Comparison of ENCODE assay signal across 18 cellular contexts in genomic region chr11:65398362-65398910, GRCh38. TPM values are rescaled to one million over a fixed set of nuclear protein-coding genes. Genes with fewer than 3 reads are reported as not detected.
DNase-seq lines count a peak whose midpoint lies in the region; ATAC-seq and TF ChIP-seq lines count a peak whose summit lies in the region.
"Had no signal": no experiment of that assay in that cellular context is flagged by ENCODE, and none has a peak within 500 bp of the region (broad histone marks: within the 10 kb centered on the region; RNA-seq: fewer than 3 reads in every experiment).

No MANE protein-coding gene starts in this region.

- no peak overlapping the region for H3K4me3 ChIP-seq in H7 (ENCODE audit: insufficient read depth, low read depth, low read length)
- no peak overlapping the region for H3K4me3 ChIP-seq in endodermal cell (ENCODE audit: low read length)
- H3K4me3 ChIP-seq: BLaER1 treated with 17β-estradiol and CSF1 and Interleukin-3, amounts not matched to agents 10 nM and 100 nM had no signal

- H3K9me3 ChIP-seq in endodermal cell (ENCODE audit: control insufficient read depth, low read length): no peaks in the 10 kb centered on the region
- H3K9me3 ChIP-seq: BLaER1 treated with 17β-estradiol and CSF1 and Interleukin-3, amounts not matched to agents 10 nM and 100 nM had no signal

- WGBS in endodermal cell (ENCODE audit: insufficient coverage in 1 of 2, insufficient read length in 1 of 2), 2 experiments: 90 to 94% methylated on average over 8 to 16 of the region's 16 CpGs

- DNase-seq in H7 (peak; percentile 58), RWPE1 (ENCODE audit: low spot score) (no peak), endodermal cell (no peak), osteocyte (ENCODE audit: extremely low spot score, unreplicated experiment) (no peak)
- DNase-seq: CD8-positive, alpha-beta T cell; GOT3; NCI-H1092; NCI-H1436 treated with DMSO at 0.1 percent for 48 hours; NCI-H2029; NCI-H446 treated with DMSO at 0.1 percent for 48 hours; NCI-H748 treated with DMSO at 0.1 percent for 48 hours; NK-92 treated with Interleukin-12 subunit alpha and Interleukin-12 subunit beta, amount 100 ng/mL, for 24 hours; Right ventricle myocardium superior had no signal

- H3K9ac ChIP-seq in endodermal cell (ENCODE audit: extremely low read depth, low read length, poor library complexity, severe bottlenecking): no peak overlapping the region

- H3K36me3 ChIP-seq in H7 (replicated peaks; ENCODE audit: control insufficient read depth, insufficient read depth, low read length): peaks cover 4% of the 10 kb centered on the region
- H3K36me3 ChIP-seq in endodermal cell (ENCODE audit: control insufficient read depth, insufficient read depth, low read length): peaks cover 14% of the 10 kb centered on the region

- H3K27ac ChIP-seq in RWPE1 (peak overlapping the region; percentile 28), endodermal cell (ENCODE audit: low read depth, low read length) (no peak overlapping the region)
- H3K27ac ChIP-seq: HL-60 had no signal

- no peaks in the 10 kb centered on the region for H3K4me1 ChIP-seq in endodermal cell (ENCODE audit: control insufficient read depth, insufficient read depth, low read length)

- no peak overlapping the region for H3K27ac Mint-ChIP-seq in endodermal cell
- H3K27ac Mint-ChIP-seq in osteocyte (ENCODE audit: unreplicated experiment): peak overlapping the region; percentile 27
- H3K27ac Mint-ChIP-seq: CD8-positive, alpha-beta T cell had no signal

- H3K4me1 Mint-ChIP-seq in endodermal cell (peaks cover 4% of the 10 kb centered on the region), osteocyte (ENCODE audit: unreplicated experiment) (peaks cover 1% of the 10 kb centered on the region)

- no peaks in the 10 kb centered on the region for H3K27me3 ChIP-seq in H7 (ENCODE audit: control insufficient read depth, insufficient read depth, low read length)
- no peaks in the 10 kb centered on the region for H3K27me3 ChIP-seq in endodermal cell (ENCODE audit: control insufficient read depth, insufficient read depth, low read length, poor library complexity, severe bottlenecking)
- H3K27me3 ChIP-seq: BLaER1 treated with 17β-estradiol and CSF1 and Interleukin-3, amounts not matched to agents 10 nM and 100 nM had no signal

- POLR2A ChIA-PET in RWPE1 (lab: Yijun Ruan, JAX; ENCODE audit: low non-redundant PET): no interaction called here

- CTCF ChIA-PET in RWPE1 (lab: Yijun Ruan, JAX): no interaction called here

- no peak for TF ChIP-seq CTCF in RWPE1 (conservative IDR thresholded peaks at IDR 0.05; ENCODE audit: low read depth)
- TF ChIP-seq CTCF in endodermal cell (conservative IDR thresholded peaks at IDR 0.05): peak; percentile 23
- TF ChIP-seq CTCF in osteocyte (IDR thresholded peaks at IDR 0.05): no peak

- no peak for ATAC-seq in SK-N-SH treated with all-trans-retinoic acid at 6 μM for 48 hours
- no peak for ATAC-seq in GM21360 (IDR thresholded peaks at IDR 0.05; ENCODE audit: unreplicated experiment)
- ATAC-seq in HG03280 (IDR thresholded peaks at IDR 0.05; ENCODE audit: unreplicated experiment): no peak
- ATAC-seq: CD8-positive, alpha-beta T cell had no signal

- no peaks in the 10 kb centered on the region for H3K27me3 Mint-ChIP-seq in endodermal cell (ENCODE audit: insufficient read depth)
- no peaks in the 10 kb centered on the region for H3K27me3 Mint-ChIP-seq in osteocyte (ENCODE audit: unreplicated experiment)

- peaks cover 36% of the 10 kb centered on the region for H3K36me3 Mint-ChIP-seq in endodermal cell (ENCODE audit: low read depth)
- peaks cover 32% of the 10 kb centered on the region for H3K36me3 Mint-ChIP-seq in osteocyte (ENCODE audit: unreplicated experiment)

- H3K9me3 Mint-ChIP-seq in endodermal cell (no peaks in the 10 kb centered on the region), osteocyte (ENCODE audit: unreplicated experiment) (no peaks in the 10 kb centered on the region)
- H3K9me3 Mint-ChIP-seq: CD8-positive, alpha-beta T cell had no signal

- H3K4me3 Mint-ChIP-seq in endodermal cell: no peak overlapping the region
- H3K4me3 Mint-ChIP-seq in osteocyte (ENCODE audit: unreplicated experiment): no peak overlapping the region
- H3K4me3 Mint-ChIP-seq: CD8-positive, alpha-beta T cell had no signal

TF ChIP-seq in SK-N-SH treated with all-trans-retinoic acid at 6 μM for 48 hours, 23 proteins besides CTCF, POLR2A, EP300 and RAD21:
- TF ChIP-seq SNAI2 (CRISPR knock-in tag; IDR thresholded peaks at IDR 0.05) (no peak), OSR1 (CRISPR knock-in tag; IDR thresholded peaks at IDR 0.05) (no peak), ARNTL (CRISPR knock-in tag; IDR thresholded peaks at IDR 0.05; ENCODE audit: borderline replicate concordance, low read depth) (no peak), ZFP30 (CRISPR knock-in tag; IDR thresholded peaks at IDR 0.05) (no peak), CREB5 (CRISPR knock-in tag; IDR thresholded peaks at IDR 0.05; ENCODE audit: low read depth) (no peak), TOX (CRISPR knock-in tag; IDR thresholded peaks at IDR 0.05; ENCODE audit: borderline replicate concordance) (no peak), CSDC2 (CRISPR knock-in tag; IDR thresholded peaks at IDR 0.05) (no peak), TSHZ2 (CRISPR knock-in tag; IDR thresholded peaks at IDR 0.05) (no peak), CSRNP3 (CRISPR knock-in tag; IDR thresholded peaks at IDR 0.05) (no peak), ZNF70 (CRISPR knock-in tag; IDR thresholded peaks at IDR 0.05) (no peak), RARB (CRISPR knock-in tag; IDR thresholded peaks at IDR 0.05) (no peak)

RNA-seq across cellular contexts. Expression of gene FRMD8, which starts 12.0 kb away (rescaled TPM):
- 24.5 and 37.1 TPM in 2 replicates for total RNA-seq in H7 (2014; rRNA removed; shearing (Covaris generic))
- total RNA-seq in endodermal cell: 10 to 100 TPM; 27.4 to 29.6 TPM
- polyA plus RNA-seq in endodermal cell (2013, experiment 1 of 2): 10.8 TPM
- polyA plus RNA-seq in endodermal cell (2013, experiment 2 of 2): 11.9 TPM
- 62.8 and 65.8 TPM in 2 replicates for total RNA-seq in osteocyte

RNA-seq across cellular contexts. Expression of gene SLC25A45, which starts 16.0 kb away (rescaled TPM):
- total RNA-seq in H7 (2014; rRNA removed; shearing (Covaris generic)): 0.73 and 0.81 TPM in 2 replicates
- total RNA-seq in endodermal cell: 1 to 10 TPM; 3.0 to 6.3 TPM
- polyA plus RNA-seq in endodermal cell (2013, experiment 1 of 2): 0.71 TPM
- 0.50 TPM for polyA plus RNA-seq in endodermal cell (2013, experiment 2 of 2)
- 9.9 and 10.8 TPM in 2 replicates for total RNA-seq in osteocyte

RNA-seq across cellular contexts. Expression of gene NEAT1, which starts 24.2 kb away (rescaled TPM):
- 6.4 and 10.6 TPM in 2 replicates for total RNA-seq in H7 (2014; rRNA removed; shearing (Covaris generic))
- total RNA-seq in endodermal cell (10 to 100 TPM; 61.3 to 85.2 TPM), osteocyte (300 and 534 TPM in 2 replicates)
- 21.0 TPM for polyA plus RNA-seq in endodermal cell (2013, experiment 1 of 2)
- 14.2 TPM for polyA plus RNA-seq in endodermal cell (2013, experiment 2 of 2)

RNA-seq across cellular contexts. Expression of gene TIGD3, which starts 43.9 kb away (rescaled TPM):
- total RNA-seq in H7 (2014; rRNA removed; shearing (Covaris generic)): 0.35 and 0.70 TPM in 2 replicates
- total RNA-seq in endodermal cell (1 to 10 TPM in 1 of 2 donors, under 1 TPM in 1; 0.99 to 1.0 TPM), osteocyte (0.16 and 0.24 TPM in 2 replicates)
- polyA plus RNA-seq in endodermal cell (2013, experiment 1 of 2): 2.1 TPM
- polyA plus RNA-seq in endodermal cell (2013, experiment 2 of 2): 1.7 TPM
